In the genomic region with DNA sequence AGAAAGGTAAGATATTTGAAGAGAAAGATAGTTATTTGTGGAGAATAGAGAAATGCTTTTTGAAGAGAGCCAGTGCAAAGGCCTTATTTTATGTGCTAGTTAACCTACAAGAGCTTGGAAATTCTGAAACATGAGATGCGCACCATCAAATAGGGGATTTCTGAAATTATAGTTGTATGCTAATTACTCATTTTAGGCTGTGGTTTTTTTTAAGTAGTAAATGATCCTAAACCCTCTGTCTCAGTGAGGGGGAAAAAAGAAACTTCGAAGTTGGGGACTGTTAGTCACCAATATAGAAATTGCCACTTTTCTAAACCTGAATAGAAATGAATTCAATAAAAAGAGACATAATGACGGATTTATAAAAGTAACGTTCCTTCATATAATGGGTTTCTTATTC, we compare ENCODE assay signal across 19 cellular contexts.
DNase-seq lines count a peak whose midpoint lies in the region; ATAC-seq, FAIRE-seq and TF ChIP-seq lines count a peak whose summit lies in the region.
"Had no signal": no experiment of that assay in that cellular context is flagged by ENCODE, and none has a peak within 500 bp of the region (broad histone marks: within the 10 kb centered on the region; RNA-seq: fewer than 3 reads in every experiment).

No MANE protein-coding gene starts in this region.

- intact Hi-C loops in GM12878 (cut with micrococcal nuclease; ENCODE audit: unreplicated experiment) (no loop called here), esophagus muscularis mucosa (cut with DNase I) (no loop called here)

- WGBS in GM12878 (ENCODE audit: insufficient coverage, insufficient replicate concordance, low lambda C conversion rate, missing lambda C conversion rate), result 17% methylated on average over 4 of the region's 4 CpGs
- WGBS in esophagus muscularis mucosa, result 89% methylated on average over 4 of the region's 4 CpGs

- H3K9me3 ChIP-seq in OCI-LY3 (ENCODE audit: insufficient read depth, low read length) (no peaks in the 10 kb centered on the region), GM12878 (replicated peaks; ENCODE audit: control insufficient read depth, insufficient read depth, low read length) (no peaks in the 10 kb centered on the region), esophagus muscularis mucosa (no peaks in the 10 kb centered on the region)
- H3K9me3 ChIP-seq: HAP-1 had no signal

- SMC1A ChIA-PET in GM12878 (lab: Charles Lee; ENCODE audit: uncharacterized antibody, unreplicated experiment), result interaction anchor here (1.0 kb wide), 1 partner anchor 24 kb away, joined by 3 read pairs; no protein-coding TSS in a partner anchor

- DNase-seq in activated T-cell treated with anti-CD3 and anti-CD28 coated beads, Interleukin-2, amount 50 U/mL, for 72 hours, result no peak
- DNase-seq in activated T-cell treated with anti-CD3 and anti-CD28 coated beads, Interleukin-2, amount 50 U/mL, for 48 hours, result no peak
- DNase-seq in GM12878 (ENCODE audit: low read depth, low spot score) (peak; percentile 9), esophagus muscularis mucosa (ENCODE audit: extremely low spot score) (no peak), NAMALWA (ENCODE audit: low spot score) (no peak)
- DNase-seq: ACHN, AML-193, DMS 273 treated with DMSO at 0.1 percent for 48 hours, GF-D8, NCI-H187 treated with DMSO at 0.1 percent for 48 hours, NCI-H345, NCI-H526, RPMI8226, SIG-M5 had no signal

- H3K27me3 ChIP-seq in OCI-LY3 (ENCODE audit: low read depth, low read length), result no peaks in the 10 kb centered on the region
- H3K27me3 ChIP-seq in GM12878 (replicated peaks in 1 of 2; ENCODE audit: control insufficient read depth in 2 of 2, insufficient read depth in 2 of 2, low read length in 1 of 2), result no peaks in the 10 kb centered on the region
- no peaks in the 10 kb centered on the region for H3K27me3 ChIP-seq in esophagus muscularis mucosa

- peaks cover 71% of the 10 kb centered on the region for H3K4me1 ChIP-seq in OCI-LY3 (ENCODE audit: low read length)
- no peaks in the 10 kb centered on the region for H3K4me1 ChIP-seq in GM12878 (ENCODE audit: control insufficient read depth, insufficient read depth, low read length)
- no peaks in the 10 kb centered on the region for H3K4me1 ChIP-seq in esophagus muscularis mucosa
- H3K4me1 ChIP-seq: HAP-1 had no signal

- no peak for FAIRE-seq in GM12878 (lab: Jason Lieb, UNC)
- FAIRE-seq: GM19239 had no signal

- TF ChIP-seq RAD21 in GM12878 (IDR thresholded peaks at IDR 0.05; ENCODE audit: insufficient read depth, low read depth, low read length), result no peak

- H3K79me2 ChIP-seq in OCI-LY3 (ENCODE audit: low read length) (no peaks in the 10 kb centered on the region), GM12878 (ENCODE audit: control insufficient read depth, insufficient read depth, low read length) (no peaks in the 10 kb centered on the region)

- 0 out of 2 replicates have a peak overlapping the region, but pooled peaks have one; percentile 10 for H3K4me3 ChIP-seq in OCI-LY3 (ENCODE audit: low read length)
- no peak overlapping the region for H3K4me3 ChIP-seq in GM12878
- no peak overlapping the region for H3K4me3 ChIP-seq in esophagus muscularis mucosa
- H3K4me3 ChIP-seq: HAP-1 had no signal

- peaks cover 0 to 3% of the 10 kb centered on the region in 2 donors for H3K36me3 Mint-ChIP-seq in activated T-cell treated with anti-CD3 and anti-CD28 coated beads, Interleukin-2, amount 50 U/mL, for 72 hours (ENCODE audit: insufficient read depth in 2 of 2)
- H3K36me3 Mint-ChIP-seq: CD14-positive monocyte had no signal

- no peak for TF ChIP-seq CTCF in OCI-LY3 (IDR thresholded peaks at IDR 0.05; ENCODE audit: low read depth, low read length)
- no peak for TF ChIP-seq CTCF in GM12878 (IDR thresholded peaks at IDR 0.05 in 2 of 3, conservative IDR thresholded peaks at IDR 0.05 in 1 of 3; ENCODE audit: control insufficient read depth in 2 of 3, extremely low read depth in 1 of 3, insufficient read depth in 1 of 3, low read depth in 3 of 3, low read length in 3 of 3)
- TF ChIP-seq CTCF in esophagus muscularis mucosa (IDR thresholded peaks at IDR 0.05), result no peak

- peak overlapping the region; percentile 98 for H3K27ac Mint-ChIP-seq in activated T-cell treated with anti-CD3 and anti-CD28 coated beads, Interleukin-2, amount 50 U/mL, for 72 hours
- H3K27ac Mint-ChIP-seq: CD14-positive monocyte had no signal

- POLR2A ChIA-PET in GM12878 (lab: Charles Lee), result no interaction called here

- H3K4me2 ChIP-seq in OCI-LY3 (ENCODE audit: low read length) (peak overlapping the region; percentile 55), GM12878 (ENCODE audit: control insufficient read depth, insufficient read depth) (no peak overlapping the region)

- CTCF ChIA-PET in GM12878 (lab: Yijun Ruan, JAX), result no interaction called here

- peak; percentile 78 to 82 for ATAC-seq in activated T-cell treated with anti-CD3 and anti-CD28 coated beads, Interleukin-2, amount 50 U/mL, for 72 hours (replicated peaks in 1 of 2)
- peak; percentile 57 for ATAC-seq in GM21529 (IDR thresholded peaks at IDR 0.05; ENCODE audit: unreplicated experiment)
- peak; percentile 72 for ATAC-seq in GM12878

- H4K20me1 ChIP-seq in OCI-LY3 (ENCODE audit: insufficient read depth, low read length) (no peaks in the 10 kb centered on the region), GM12878 (ENCODE audit: control insufficient read depth, insufficient read depth) (no peaks in the 10 kb centered on the region)

- in situ Hi-C loops in GM12878 (cut with MboI), result no loop called here

- TF ChIP-seq POLR2A in GM12878 (IDR thresholded peaks at IDR 0.05; ENCODE audit: low read depth, low read length), result no peak
- no peak for TF ChIP-seq POLR2A in esophagus muscularis mucosa (IDR thresholded peaks at IDR 0.05; ENCODE audit: low read depth)

- peaks cover 2 to 5% of the 10 kb centered on the region in 2 donors for H3K9me3 Mint-ChIP-seq in activated T-cell treated with anti-CD3 and anti-CD28 coated beads, Interleukin-2, amount 50 U/mL, for 72 hours
- H3K9me3 Mint-ChIP-seq: CD14-positive monocyte had no signal

- peak overlapping the region; percentile 58 to 81 for H3K4me3 Mint-ChIP-seq in activated T-cell treated with anti-CD3 and anti-CD28 coated beads, Interleukin-2, amount 50 U/mL, for 72 hours
- H3K4me3 Mint-ChIP-seq: CD14-positive monocyte had no signal

- RAD21 ChIA-PET in GM12878 (lab: Charles Lee; ENCODE audit: unreplicated experiment), result interaction anchor here (0.8 kb wide), 1 partner anchor 121 kb away, joined by 3 read pairs; no protein-coding TSS in a partner anchor

- H3K9ac ChIP-seq in OCI-LY3 (ENCODE audit: low read length) (peak overlapping the region; percentile 45; the same call in 1 of the 2 replicates), GM12878 (ENCODE audit: control insufficient read depth, insufficient read depth, low read length) (no peak overlapping the region)

- TF ChIP-seq EP300 in GM12878 (IDR thresholded peaks at IDR 0.05; ENCODE audit: borderline replicate concordance in 1 of 2, control insufficient read depth in 1 of 2, low read depth in 2 of 2, low read length in 2 of 2), result no peak
- no peak for TF ChIP-seq EP300 in esophagus muscularis mucosa (IDR thresholded peaks at IDR 0.05)

- peaks cover 76% of the 10 kb centered on the region for H3K4me1 Mint-ChIP-seq in activated T-cell treated with anti-CD3 and anti-CD28 coated beads, Interleukin-2, amount 50 U/mL, for 72 hours (ENCODE audit: low read depth)
- H3K4me1 Mint-ChIP-seq: CD14-positive monocyte had no signal

- BruUV-seq in GM12878 (replicated peaks; lab: Mats Ljungman, UMichigan), result no TSS peak

- peaks cover 16% of the 10 kb centered on the region for H3K27me3 Mint-ChIP-seq in activated T-cell treated with anti-CD3 and anti-CD28 coated beads, Interleukin-2, amount 50 U/mL, for 72 hours (ENCODE audit: low read depth)

- H3K36me3 ChIP-seq in OCI-LY3 (replicated peaks; ENCODE audit: low read depth, low read length) (peaks cover 3% of the 10 kb centered on the region), GM12878 (ENCODE audit: control insufficient read depth in 2 of 2, insufficient read depth in 2 of 2, low read length in 1 of 2) (no peaks in the 10 kb centered on the region), esophagus muscularis mucosa (no peaks in the 10 kb centered on the region)
- H3K36me3 ChIP-seq: HAP-1 had no signal

- peak overlapping the region; percentile 78 for H3K27ac ChIP-seq in OCI-LY3 (ENCODE audit: low read length)
- no peak overlapping the region for H3K27ac ChIP-seq in GM12878 (ENCODE audit: control insufficient read depth, insufficient read depth)
- H3K27ac ChIP-seq in esophagus muscularis mucosa (replicated peaks in 1 of 4), result no peak overlapping the region

- H2AFZ ChIP-seq in OCI-LY3 (ENCODE audit: low read depth, low read length), result 0 out of 2 replicates have a peak overlapping the region, but pooled peaks have one; percentile 33
- no peak overlapping the region for H2AFZ ChIP-seq in GM12878 (ENCODE audit: control insufficient read depth, low read depth, low read length)

TF ChIP-seq in GM12878, 131 proteins besides CTCF, POLR2A, EP300 and RAD21:
- TF ChIP-seq RUNX3 (IDR thresholded peaks at IDR 0.05; ENCODE audit: low read length) (peak; percentile 58), FOXM1 (IDR thresholded peaks at IDR 0.05; ENCODE audit: low read depth, low read length) (0 out of 2 replicates have a peak, but pooled peaks have one; percentile 20), RCOR1 (conservative IDR thresholded peaks at IDR 0.05; ENCODE audit: low read depth, low read length) (no peak), ESRRA (IDR thresholded peaks at IDR 0.05; ENCODE audit: low read length) (no peak), BCL11A (IDR thresholded peaks at IDR 0.05; ENCODE audit: low read depth, low read length) (no peak), NFIC (IDR thresholded peaks at IDR 0.05; ENCODE audit: low read depth, low read length) (0 out of 2 replicates have a peak, but pooled peaks have one; percentile 30), YBX1 (IDR thresholded peaks at IDR 0.05) (no peak), NFXL1 (IDR thresholded peaks at IDR 0.05; ENCODE audit: borderline replicate concordance) (no peak), ZNF24 (IDR thresholded peaks at IDR 0.05) (0 out of 2 replicates have a peak, but pooled peaks have one; percentile 9), JUNB (IDR thresholded peaks at IDR 0.05) (no peak), GABPA (IDR thresholded peaks at IDR 0.05; ENCODE audit: low read depth) (no peak), JUND (IDR thresholded peaks at IDR 0.05; ENCODE audit: low read depth, low read length) (no peak), PML (IDR thresholded peaks at IDR 0.05; ENCODE audit: low read length) (no peak), KDM1A (IDR thresholded peaks at IDR 0.05; ENCODE audit: borderline replicate concordance) (no peak), MXI1 (IDR thresholded peaks at IDR 0.05; ENCODE audit: low read depth, low read length) (no peak), MTA2 (IDR thresholded peaks at IDR 0.05; ENCODE audit: low read depth) (peak; percentile 28; the same call in 1 of the 2 replicates), SMAD5 (IDR thresholded peaks at IDR 0.05; ENCODE audit: low read depth) (no peak)
